Comparison of ENCODE assay signal across 28 cellular contexts in the genomic region with DNA sequence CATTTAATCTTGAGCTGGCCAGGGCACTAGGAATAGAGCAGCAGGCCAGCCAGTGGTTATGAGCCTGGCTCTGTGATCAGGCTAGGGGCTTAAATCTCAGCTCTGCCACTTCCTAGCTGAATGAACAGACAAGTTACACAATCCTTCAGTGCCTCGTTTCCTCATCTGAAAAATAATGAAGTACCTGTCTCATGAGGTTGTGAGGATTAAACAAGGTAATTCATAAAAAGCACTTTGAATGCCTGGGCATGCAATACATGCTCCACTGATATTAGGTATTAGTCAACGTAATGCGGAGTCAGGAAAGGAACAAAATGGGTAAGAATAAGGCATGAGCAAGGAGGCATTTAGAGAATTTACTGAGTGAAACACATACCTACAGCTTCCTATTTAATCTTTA.
"Had no signal": no experiment of that assay in that cellular context is flagged by ENCODE, and none has a peak within 500 bp of the region (broad histone marks: within the 10 kb centered on the region; RNA-seq: fewer than 3 reads in every experiment).

No MANE protein-coding gene starts in this region.

- H3K4me3 ChIP-seq: colonic mucosa, coronary artery, dorsolateral prefrontal cortex, esophagus muscularis mucosa, esophagus squamous epithelium, gastrocnemius medialis, gastroesophageal sphincter, heart left ventricle, heart right ventricle had no signal

- ATAC-seq: effector memory CD8-positive, alpha-beta T cell; foreskin keratinocyte; gastrocnemius medialis; gastroesophageal sphincter; heart left ventricle; heart right ventricle had no signal

- DNase-seq: colonic mucosa; cortex of kidney; dermis blood vessel endothelial cell; dorsolateral prefrontal cortex; effector CD4-positive, alpha-beta T cell; effector CD8-positive, alpha-beta T cell; effector memory CD4-positive, alpha-beta T cell; effector memory CD8-positive, alpha-beta T cell; endodermal cell; erythroblast; esophagus squamous epithelium; foreskin fibroblast; foreskin melanocyte; gastrocnemius medialis; glutamatergic neuron; head of caudate nucleus; heart left ventricle; heart right ventricle had no signal

- H3K9me3 ChIP-seq: colonic mucosa, esophagus muscularis mucosa, esophagus squamous epithelium, gastrocnemius medialis, gastroesophageal sphincter, heart left ventricle, heart right ventricle had no signal

- H3K4me1 Mint-ChIP-seq: endodermal cell had no signal

- FAIRE-seq: colon, endometrium, endothelial cell of umbilical vein, frontal cortex had no signal

- H3K27ac Mint-ChIP-seq: dendritic cell treated with granulocyte-macrophage colony-stimulating factor and Interleukin-4, amounts not matched to agents 40 ng/mL and 50 ng/mL, for 4 days; effector memory CD8-positive, alpha-beta T cell; endodermal cell had no signal

- H3K27me3 Mint-ChIP-seq: dendritic cell treated with granulocyte-macrophage colony-stimulating factor and Interleukin-4, amounts not matched to agents 40 ng/mL and 50 ng/mL, for 4 days; effector memory CD8-positive, alpha-beta T cell had no signal

- H3K4me1 ChIP-seq: colonic mucosa, foreskin keratinocyte, gastrocnemius medialis, gastroesophageal sphincter had no signal

- H3K27ac ChIP-seq: colonic mucosa, coronary artery, dorsolateral prefrontal cortex, epithelial cell of prostate, esophagus muscularis mucosa, foreskin keratinocyte, gastrocnemius medialis, gastroesophageal sphincter, heart left ventricle, heart right ventricle had no signal

- H3K9me3 Mint-ChIP-seq: dendritic cell treated with granulocyte-macrophage colony-stimulating factor and Interleukin-4, amounts not matched to agents 40 ng/mL and 50 ng/mL, for 4 days; endodermal cell had no signal

- H3K36me3 ChIP-seq: colonic mucosa, esophagus muscularis mucosa, esophagus squamous epithelium, gastrocnemius medialis, gastroesophageal sphincter, heart left ventricle, heart right ventricle had no signal

- H3K4me3 Mint-ChIP-seq: dendritic cell treated with granulocyte-macrophage colony-stimulating factor and Interleukin-4, amounts not matched to agents 40 ng/mL and 50 ng/mL, for 4 days; effector memory CD8-positive, alpha-beta T cell; endodermal cell had no signal

- H3K27me3 ChIP-seq: colonic mucosa, esophagus muscularis mucosa, esophagus squamous epithelium, foreskin keratinocyte, gastrocnemius medialis, gastroesophageal sphincter, heart left ventricle, heart right ventricle had no signal
